In genomic region chr1:9338354-9339250, GRCh38 we compare ENCODE assay signal across 12 cellular contexts. TPM values are rescaled to one million over a fixed set of nuclear protein-coding genes. Genes with fewer than 3 reads are reported as not detected.
DNase-seq lines count a peak whose midpoint lies in the region; ATAC-seq, FAIRE-seq and TF ChIP-seq lines count a peak whose summit lies in the region.
"Had no signal": no experiment of that assay in that cellular context is flagged by ENCODE, and none has a peak within 500 bp of the region (broad histone marks: within the 10 kb centered on the region; RNA-seq: fewer than 3 reads in every experiment).

No MANE protein-coding gene starts in this region.

- intact Hi-C loops in stomach (cut with DNase I; ENCODE audit: low total_unique reads) (no loop called here), natural killer cell (cut with micrococcal nuclease) (no loop called here)

- H3K27ac ChIP-seq in HUES64 (ENCODE audit: low read depth, low read length) (peak overlapping the region; percentile 25; the same call in 1 of the 2 replicates), H1 (ENCODE audit: low read depth, low read length) (no peak overlapping the region), lung (ENCODE audit: low read depth in 1 of 2, low read length in 1 of 2) (peak overlapping the region in 1 of 2 donors; percentile 23), stomach (peak overlapping the region; percentile 43 to 79 (median 67))
- H3K27ac ChIP-seq: spleen had no signal

- H2BK120ac ChIP-seq in H1 (replicated peaks; ENCODE audit: low read depth, low read length): no peak overlapping the region

- no peaks in the 10 kb centered on the region; the same call in 1 of the 2 replicates for H3K9me3 ChIP-seq in HUES64 (ENCODE audit: insufficient read depth, low read depth, low read length)
- H3K9me3 ChIP-seq in H1 (ENCODE audit: insufficient read depth in 2 of 2, low read depth in 1 of 2, low read length in 1 of 2): peaks cover 0 to 4% of the 10 kb centered on the region in 2 experiments; a peak in 1 of 4 replicates
- no peaks in the 10 kb centered on the region for H3K9me3 ChIP-seq in lung (ENCODE audit: control insufficient read depth in 2 of 2, insufficient read depth in 1 of 2, low read length in 1 of 2)
- no peaks in the 10 kb centered on the region for H3K9me3 ChIP-seq in stomach

- no peak overlapping the region for H3K14ac ChIP-seq in H1 (ENCODE audit: insufficient read length)

- no peak overlapping the region for H2BK20ac ChIP-seq in H1 (ENCODE audit: low read length)

- H3K4me3 ChIP-seq in HUES64 (ENCODE audit: low read length): no peak overlapping the region
- H3K4me3 ChIP-seq in H1 (ENCODE audit: extremely low read depth in 1 of 4, insufficient read depth in 2 of 4, low read depth in 3 of 4, low read length in 4 of 4): no peak overlapping the region
- no peak overlapping the region for H3K4me3 ChIP-seq in lung
- peak overlapping the region in 1 of 4 donors; percentile 10 for H3K4me3 ChIP-seq in stomach
- H3K4me3 ChIP-seq: spleen had no signal

- no peak overlapping the region for H3K27ac Mint-ChIP-seq in natural killer cell
- H3K27ac Mint-ChIP-seq: CD8-positive, alpha-beta T cell; T-helper 17 cell had no signal

- no peaks in the 10 kb centered on the region for H3K36me3 Mint-ChIP-seq in natural killer cell
- H3K36me3 Mint-ChIP-seq: CD8-positive, alpha-beta T cell had no signal

- no peak overlapping the region for H2AK5ac ChIP-seq in H1 (ENCODE audit: low read depth, low read length)

- CTCF ChIA-PET in H1 (lab: Charles Lee; ENCODE audit: partially characterized antibody): interaction anchor here (2.7 kb wide), 1 partner anchor 117 kb away, joined by 7 read pairs; no protein-coding TSS in a partner anchor

- no peaks in the 10 kb centered on the region for H3K9me3 Mint-ChIP-seq in natural killer cell

- H2BK5ac ChIP-seq in H1 (ENCODE audit: low read depth, low read length): peak overlapping the region; percentile 52; the same call in 1 of the 2 replicates

- H3K4me1 ChIP-seq in HUES64 (ENCODE audit: insufficient read depth, low read length): no peaks in the 10 kb centered on the region
- peaks cover 0 to 9% (median under 1%) of the 10 kb centered on the region in 4 experiments; a peak in 1 of 7 replicates for H3K4me1 ChIP-seq in H1 (replicated peaks in 1 of 4; ENCODE audit: control insufficient read depth in 3 of 4, insufficient read depth in 4 of 4, low read length in 3 of 4)
- H3K4me1 ChIP-seq in lung (ENCODE audit: control insufficient read depth in 2 of 2, insufficient read depth in 2 of 2, low read length in 2 of 2): peaks cover 0 to 22% of the 10 kb centered on the region in 2 donors
- H3K4me1 ChIP-seq in stomach: peaks cover 35 to 69% (median 47%) of the 10 kb centered on the region in 4 donors

- H4K91ac ChIP-seq in H1 (replicated peaks; ENCODE audit: insufficient read length, low read length): no peak overlapping the region

- peak; percentile 28 for ATAC-seq in lung (ENCODE audit: insufficient read depth, low FRiP score)
- ATAC-seq in natural killer cell: no peak
- ATAC-seq: CD8-positive, alpha-beta T cell; T-helper 17 cell had no signal

- H3K18ac ChIP-seq in H1 (ENCODE audit: extremely low read depth, low read length): no peak overlapping the region; the same call in 1 of the 2 replicates

- no peak overlapping the region for H3K23ac ChIP-seq in H1 (ENCODE audit: insufficient read length)

- H3K27me3 Mint-ChIP-seq in natural killer cell (ENCODE audit: low read depth in 2 of 2): no peaks in the 10 kb centered on the region
- H3K27me3 Mint-ChIP-seq: T-helper 17 cell had no signal

- TF ChIP-seq EP300 in H1 (IDR thresholded peaks at IDR 0.05; ENCODE audit: borderline replicate concordance in 1 of 2, low read depth in 2 of 2, low read length in 2 of 2) (no peak), stomach (IDR thresholded peaks at IDR 0.05) (no peak)

- H3K79me1 ChIP-seq in H1 (ENCODE audit: low read depth, low read length): 0 out of 2 replicates have a peak, but pooled peaks cover 2% of the 10 kb centered on the region

- H3K9ac ChIP-seq in HUES64 (ENCODE audit: low read depth, low read length): no peak overlapping the region
- no peak overlapping the region for H3K9ac ChIP-seq in H1 (replicated peaks in 1 of 4; ENCODE audit: extremely low read depth in 1 of 4, low read depth in 3 of 4, low read length in 3 of 4)

- no peak overlapping the region for H3K4ac ChIP-seq in H1 (replicated peaks; ENCODE audit: insufficient read length, low read depth, low read length)

- no peaks in the 10 kb centered on the region for H3K79me2 ChIP-seq in H1 (ENCODE audit: control insufficient read depth in 1 of 2, insufficient read depth in 2 of 2, low read length in 2 of 2)

- no peak overlapping the region for H4K5ac ChIP-seq in H1 (ENCODE audit: insufficient read length, low read depth, low read length)

- no peak overlapping the region; the same call in 1 of the 2 replicates for H4K8ac ChIP-seq in H1 (ENCODE audit: extremely low read depth, insufficient read depth, low read length)

- H2BK12ac ChIP-seq in H1 (ENCODE audit: low read depth, low read length): no peak overlapping the region

- H3K4me2 ChIP-seq in H1 (ENCODE audit: insufficient read depth in 1 of 2, low read depth in 2 of 2, low read length in 2 of 2): no peak overlapping the region

- TF ChIP-seq CTCF in H1 (IDR thresholded peaks at IDR 0.05; ENCODE audit: control extremely low read depth in 1 of 3, insufficient read depth in 1 of 3, low read depth in 1 of 3, low read length in 3 of 3) (no peak), lung (IDR thresholded peaks at IDR 0.05; ENCODE audit: control extremely low read depth, extremely low read depth) (no peak), stomach (IDR thresholded peaks at IDR 0.05) (no peak), natural killer cell (IDR thresholded peaks at IDR 0.05) (no peak)

- TF ChIP-seq POLR2A in H1 (IDR thresholded peaks at IDR 0.05; ENCODE audit: control extremely low read depth in 1 of 2, low read depth in 2 of 2, low read length in 2 of 2): no peak
- no peak for TF ChIP-seq POLR2A in stomach (IDR thresholded peaks at IDR 0.05)

- no peak for DNase-seq in H1 (ENCODE audit: low read depth in 1 of 2, low spot score in 2 of 2)
- DNase-seq in lung (ENCODE audit: low spot score): no peak
- DNase-seq in stomach: peak; percentile 62
- DNase-seq in natural killer cell: no peak
- DNase-seq in cerebellum (ENCODE audit: low spot score): no peak
- DNase-seq in pons (ENCODE audit: low spot score): no peak
- DNase-seq in H4 (ENCODE audit: low spot score): no peak
- DNase-seq: CD8-positive, alpha-beta T cell; NCI-H146; spleen; T-helper 17 cell had no signal

- POLR2A ChIA-PET in H1 (lab: Charles Lee; ENCODE audit: partially characterized antibody): interaction anchor here (1.2 kb wide), 1 partner anchor 12 kb away, joined by 3 read pairs; no protein-coding TSS in a partner anchor

- H3K23me2 ChIP-seq in H1 (ENCODE audit: low read depth, low read length): no peaks in the 10 kb centered on the region

- no peak for TF ChIP-seq RAD21 in H1 (IDR thresholded peaks at IDR 0.05 in 1 of 2, conservative IDR thresholded peaks at IDR 0.05 in 1 of 2; ENCODE audit: low read depth in 2 of 2, low read length in 2 of 2)

- no peak overlapping the region for H2BK15ac ChIP-seq in H1 (ENCODE audit: low read length)

- FAIRE-seq in H1 (lab: Jason Lieb, UNC): no peak

- no peaks in the 10 kb centered on the region for H3K36me3 ChIP-seq in HUES64 (ENCODE audit: insufficient read depth, low read length)
- H3K36me3 ChIP-seq in H1 (ENCODE audit: control insufficient read depth in 2 of 4, insufficient read depth in 4 of 4, low read length in 3 of 4): no peaks in the 10 kb centered on the region
- peaks cover 0 to 4% of the 10 kb centered on the region in 2 donors for H3K36me3 ChIP-seq in lung (ENCODE audit: control insufficient read depth in 2 of 2, insufficient read depth in 2 of 2, low read length in 2 of 2)
- H3K36me3 ChIP-seq in stomach: no peaks in the 10 kb centered on the region
- H3K36me3 ChIP-seq: spleen had no signal

- H3K4me1 Mint-ChIP-seq in natural killer cell: peaks cover 0 to 6% of the 10 kb centered on the region in 2 donors

- no peak overlapping the region for H3K4me3 Mint-ChIP-seq in natural killer cell
- H3K4me3 Mint-ChIP-seq: CD8-positive, alpha-beta T cell; T-helper 17 cell had no signal

- WGBS in HUES64: 88% methylated on average over 26 of the region's 26 CpGs
- 83% methylated on average over 22 of the region's 26 CpGs; no CpG with 5 or more reads in 1 of the 2 experiments for WGBS in H1 (ENCODE audit: extremely low coverage in 1 of 2, insufficient coverage in 1 of 2, insufficient read length in 1 of 2, insufficient replicate concordance in 2 of 2, low coverage in 1 of 2, low lambda C conversion rate in 2 of 2, missing lambda C conversion rate in 1 of 2), 2 experiments
- 71 to 76% methylated on average over 26 of the region's 26 CpGs for WGBS in lung, 2 donors
- WGBS in stomach, 5 donors: 35 to 61% (median 41%) methylated on average over 16 to 26 of the region's 26 CpGs

- H3K27me3 ChIP-seq in HUES64 (ENCODE audit: insufficient read depth, low read length) (no peaks in the 10 kb centered on the region), H1 (replicated peaks in 1 of 4; ENCODE audit: control insufficient read depth in 3 of 4, extremely low read depth in 1 of 4, insufficient read depth in 3 of 4, low read length in 3 of 4) (no peaks in the 10 kb centered on the region; a peak in 1 of 7 replicates), lung (ENCODE audit: control insufficient read depth, insufficient read depth) (no peaks in the 10 kb centered on the region), stomach (no peaks in the 10 kb centered on the region)
- H3K27me3 ChIP-seq: spleen had no signal

- H3K56ac ChIP-seq in H1 (replicated peaks; ENCODE audit: insufficient read length, low read depth, low read length): no peak overlapping the region

- H4K20me1 ChIP-seq in H1 (replicated peaks in 1 of 2; ENCODE audit: control insufficient read depth in 1 of 2, insufficient read depth in 2 of 2, low read length in 2 of 2): no peaks in the 10 kb centered on the region

- no peak overlapping the region for H2AFZ ChIP-seq in H1 (ENCODE audit: low read length)

RNA-seq across cellular contexts. Expression of gene SPSB1, which starts 45.9 kb away (rescaled TPM):
- polyA plus RNA-seq in HUES64 (2013, experiment 1 of 2): 2.1 TPM
- polyA plus RNA-seq in HUES64 (2013, experiment 2 of 2): 3.3 TPM
- 4.0 and 5.3 TPM in 2 replicates for total RNA-seq in H1 (2021; fragmentation: NEBNext Ultra II Directional; extraction: Animal tissue kit (Norgen Biotek cat#: 25700))
- polyA plus RNA-seq in H1 (2011; rRNA removed) (6.4 and 8.2 TPM in 2 replicates), lung (10 to 100 TPM; 19.5 to 25.9 TPM), stomach (10 to 100 TPM in 2 of 3 donors, 1 to 10 TPM in 1; 9.4 to 26.3 (median 14.7) TPM)
- polyA plus RNA-seq in H1 (2011; cell fraction: cytosol; rRNA removed): 5.0 TPM
- 5.0 TPM for polyA plus RNA-seq in H1 (2011; cell fraction: nucleus; rRNA removed)
- 3.3 to 5.5 TPM (median 4.1 TPM) in 4 replicates for polyA plus RNA-seq in H1 (2012, experiment 1 of 2)
- polyA plus RNA-seq in H1 (2012, experiment 2 of 2): 4.3 TPM
- 2.6 TPM for polyA plus RNA-seq in H1 (2013, experiment 1 of 2)
- polyA plus RNA-seq in H1 (2013, experiment 2 of 2): 2.9 TPM
- 5.3 and 7.5 TPM in 2 replicates for polyA minus RNA-seq in H1 (2011; rRNA and poly(A)+ RNA removed)
- polyA minus RNA-seq in H1 (2011; cell fraction: cytosol; rRNA and poly(A)+ RNA removed): 4.0 TPM
- 2.9 TPM for polyA minus RNA-seq in H1 (2011; cell fraction: nucleus; rRNA and poly(A)+ RNA removed)
- total RNA-seq in lung (10 to 100 TPM in 1 of 2 donors, 1 to 10 TPM in 1; 9.5 to 23.8 TPM), stomach (10 to 100 TPM in 4 of 5 donors, 1 to 10 TPM in 1; 2.3 to 28.7 (median 15.1) TPM), natural killer cell (1 to 10 TPM in 2 of 3 donors, under 1 TPM in 1; 0.82 to 3.0 (median 1.5) TPM), cerebellum (1.6 TPM)
- 10.6 and 12.2 TPM in 2 replicates for total RNA-seq in H4 (2014; rRNA removed; shearing (Covaris generic))
